9 cellular contexts compared by ENCODE assay signal in the genomic region with DNA sequence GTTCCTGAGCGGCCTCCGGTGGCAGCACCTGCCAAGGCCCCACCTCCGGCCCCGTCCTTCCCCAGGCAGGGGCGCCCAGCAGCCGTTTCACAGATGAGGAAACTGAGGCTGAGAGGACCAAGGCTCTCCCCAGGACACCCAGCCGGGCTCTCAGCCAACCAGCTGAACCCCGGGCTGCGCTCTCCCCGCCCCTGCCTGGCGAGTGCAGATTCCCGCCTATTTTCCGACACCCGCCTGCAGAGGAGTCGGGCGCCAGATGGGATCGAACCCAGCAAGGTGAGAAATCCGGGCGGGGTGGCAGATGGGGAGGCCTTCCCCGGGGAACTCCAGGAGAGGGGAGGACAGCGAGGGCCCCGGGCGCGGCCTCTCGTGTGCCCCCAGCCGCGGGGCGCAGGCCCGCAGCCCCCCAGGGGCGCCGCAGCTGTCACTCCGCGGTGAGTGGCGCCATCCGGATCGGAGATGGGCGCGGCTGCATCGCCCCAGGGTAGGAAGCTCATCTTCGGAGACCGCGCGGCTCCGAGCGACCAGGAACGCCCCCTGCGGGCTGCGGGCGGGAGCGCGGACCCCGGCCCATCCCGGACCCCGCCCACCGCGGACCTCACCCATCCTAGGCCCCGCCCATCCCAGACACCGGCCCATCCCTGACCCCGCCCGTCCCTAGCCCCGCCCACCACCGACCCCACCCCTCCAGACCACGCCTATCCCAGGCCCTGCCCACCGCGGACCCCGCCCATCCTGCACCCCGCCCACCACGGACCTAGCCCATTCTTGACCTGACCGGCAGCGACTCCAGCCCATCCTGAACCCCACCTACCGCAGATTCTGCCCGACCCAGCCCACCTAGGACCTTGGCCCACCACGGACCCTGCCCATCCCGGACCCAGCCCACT.
DNase-seq lines count a peak whose midpoint lies in the region; ATAC-seq and TF ChIP-seq lines count a peak whose summit lies in the region.
"Had no signal": no experiment of that assay in that cellular context is flagged by ENCODE, and none has a peak within 500 bp of the region (broad histone marks: within the 10 kb centered on the region; RNA-seq: fewer than 3 reads in every experiment).

No MANE protein-coding gene starts in this region.

- peaks cover 9% of the 10 kb centered on the region for H3K27me3 ChIP-seq in CD8-positive, alpha-beta T cell (ENCODE audit: insufficient read depth, low read length)
- peaks cover 18% of the 10 kb centered on the region for H3K27me3 ChIP-seq in H7 (ENCODE audit: control insufficient read depth, insufficient read depth, low read length)
- H3K27me3 ChIP-seq in SK-N-SH (ENCODE audit: insufficient read depth), result peaks cover 98% of the 10 kb centered on the region
- peaks cover 12 to 98% (median 24%) of the 10 kb centered on the region in 4 donors for H3K27me3 ChIP-seq in esophagus squamous epithelium
- no peaks in the 10 kb centered on the region for H3K27me3 ChIP-seq in Karpas-422 (ENCODE audit: low read length)

- H3K4me1 Mint-ChIP-seq in CD8-positive, alpha-beta T cell (ENCODE audit: low read depth), result no peaks in the 10 kb centered on the region

- TF ChIP-seq EP300 in SK-N-SH (IDR thresholded peaks at IDR 0.05; ENCODE audit: borderline replicate concordance in 1 of 2, low read depth in 1 of 2, low read length in 1 of 2), result no peak

- H3K27ac Mint-ChIP-seq in CD8-positive, alpha-beta T cell, result no peak overlapping the region

- H3K4me3 ChIP-seq in CD8-positive, alpha-beta T cell (ENCODE audit: low read depth, low read length), result no peak overlapping the region
- peak overlapping the region; percentile 39 for H3K4me3 ChIP-seq in H7 (ENCODE audit: insufficient read depth, low read depth, low read length)
- no peak overlapping the region for H3K4me3 ChIP-seq in SK-N-SH (ENCODE audit: low read depth in 2 of 2, low read length in 1 of 2)
- peak overlapping the region in 1 of 4 donors; percentile 43 for H3K4me3 ChIP-seq in esophagus squamous epithelium
- no peak overlapping the region for H3K4me3 ChIP-seq in Karpas-422 (ENCODE audit: low read length)
- H3K4me3 ChIP-seq: skin epidermis had no signal

- H4K20me1 ChIP-seq in SK-N-SH (ENCODE audit: insufficient read depth) (peaks cover 10% of the 10 kb centered on the region; the same call in 1 of the 2 replicates), Karpas-422 (ENCODE audit: insufficient read depth, low read depth, low read length) (peaks cover 6% of the 10 kb centered on the region; the same call in 1 of the 2 replicates)

- WGBS in SK-N-SH (ENCODE audit: low lambda C conversion rate), result 6% methylated on average over 35 of the region's 74 CpGs
- whole genome bisulfite sequencing in esophagus squamous epithelium, 2 donors, result 0 to 2% methylated on average over 2 to 11 of the region's 74 CpGs

- peaks cover 4% of the 10 kb centered on the region for H3K4me1 ChIP-seq in CD8-positive, alpha-beta T cell (ENCODE audit: insufficient read depth, low read length)
- H3K4me1 ChIP-seq in SK-N-SH (ENCODE audit: control insufficient read depth in 1 of 2, insufficient read depth in 2 of 2, low read depth in 1 of 2, low read length in 1 of 2) (no peaks in the 10 kb centered on the region), esophagus squamous epithelium (peaks cover 0 to 11% (median 4%) of the 10 kb centered on the region in 3 donors), Karpas-422 (ENCODE audit: low read length) (peaks cover 22% of the 10 kb centered on the region)

- DNase-seq in CD8-positive, alpha-beta T cell, result peak in 2 of 7 experiments; percentile 16 to 22
- peak; percentile 100 for DNase-seq in H7
- DNase-seq in SK-N-SH, result peak; percentile 98
- DNase-seq in glomerular visceral epithelial cell (ENCODE audit: extremely low spot score), result peak; percentile 15
- DNase-seq in stimulated activated CD8-positive, alpha-beta memory T cell treated with anti-CD3 and anti-CD28 coated beads, Interleukin-7, amount 100 ng/mL, for 48 hours (ENCODE audit: extremely low read depth in 1 of 2, low read depth in 1 of 2), result peak; percentile 11 to 20
- DNase-seq in esophagus squamous epithelium (lab: John Stamatoyannopoulos, UW), result no peak
- no peak for DNase-seq in Karpas-422

- H3K79me2 ChIP-seq in SK-N-SH (ENCODE audit: insufficient read depth) (no peaks in the 10 kb centered on the region), Karpas-422 (ENCODE audit: low read length) (no peaks in the 10 kb centered on the region)

- intact Hi-C loops in CD8-positive, alpha-beta T cell (cut with DNase I, micrococcal nuclease), result no loop called here
- intact Hi-C loops in esophagus squamous epithelium (cut with DNase I), result no loop called here

- H3K36me3 Mint-ChIP-seq in CD8-positive, alpha-beta T cell, result no peaks in the 10 kb centered on the region

- H3F3A ChIP-seq in SK-N-SH (replicated peaks; ENCODE audit: insufficient read depth), result peaks cover 8% of the 10 kb centered on the region

- no peaks in the 10 kb centered on the region for H3K9me3 Mint-ChIP-seq in CD8-positive, alpha-beta T cell

- no peak for TF ChIP-seq CTCF in CD8-positive, alpha-beta T cell (IDR thresholded peaks at IDR 0.05)
- peak; percentile 26; the same call in 1 of the 2 replicates for TF ChIP-seq CTCF in SK-N-SH (IDR thresholded peaks at IDR 0.05)
- no peak for TF ChIP-seq CTCF in esophagus squamous epithelium (IDR thresholded peaks at IDR 0.05)

- no peaks in the 10 kb centered on the region for H3K9me3 ChIP-seq in CD8-positive, alpha-beta T cell (ENCODE audit: low read length)
- no peaks in the 10 kb centered on the region for H3K9me3 ChIP-seq in SK-N-SH
- peaks cover 0 to 7% (median 0%) of the 10 kb centered on the region in 3 donors for H3K9me3 ChIP-seq in esophagus squamous epithelium
- no peaks in the 10 kb centered on the region for H3K9me3 ChIP-seq in Karpas-422 (ENCODE audit: low read length)

- H3K9me2 ChIP-seq in SK-N-SH (no peaks in the 10 kb centered on the region), Karpas-422 (replicated peaks; ENCODE audit: insufficient read depth, low read length) (no peaks in the 10 kb centered on the region)

- peaks cover 38% of the 10 kb centered on the region for H3K27me3 Mint-ChIP-seq in CD8-positive, alpha-beta T cell (ENCODE audit: low read depth)

- H2AFZ ChIP-seq in SK-N-SH (ENCODE audit: low read depth) (no peak overlapping the region), Karpas-422 (ENCODE audit: low read length) (no peak overlapping the region)

- H3K4me3 Mint-ChIP-seq in CD8-positive, alpha-beta T cell, result no peak overlapping the region

- CTCF ChIA-PET in CD8-positive, alpha-beta T cell (lab: Charles Lee), result no interaction called here
- CTCF ChIA-PET in SK-N-SH (lab: Yijun Ruan, JAX), result interaction anchor here (0.9 to 2.2 kb wide), 13 partner anchors 8 to 149 kb away, joined by 3 to 8 read pairs (median 4); no protein-coding TSS in a partner anchor

- H3K36me3 ChIP-seq in CD8-positive, alpha-beta T cell (ENCODE audit: insufficient read depth, low read length), result no peaks in the 10 kb centered on the region
- H3K36me3 ChIP-seq in H7 (replicated peaks; ENCODE audit: control insufficient read depth, insufficient read depth, low read length), result no peaks in the 10 kb centered on the region
- no peaks in the 10 kb centered on the region for H3K36me3 ChIP-seq in SK-N-SH (replicated peaks in 1 of 2; ENCODE audit: control insufficient read depth in 1 of 2, insufficient read depth in 2 of 2, low read length in 1 of 2)
- no peaks in the 10 kb centered on the region for H3K36me3 ChIP-seq in esophagus squamous epithelium
- no peaks in the 10 kb centered on the region for H3K36me3 ChIP-seq in Karpas-422 (ENCODE audit: insufficient read depth, low read length)

- peak; percentile 52 for ATAC-seq in CD8-positive, alpha-beta T cell
- no peak for ATAC-seq in GM18867 (IDR thresholded peaks at IDR 0.05; ENCODE audit: unreplicated experiment)

- no peak for TF ChIP-seq POLR2A in esophagus squamous epithelium (IDR thresholded peaks at IDR 0.05)

- no peak overlapping the region for H3K27ac ChIP-seq in CD8-positive, alpha-beta T cell (ENCODE audit: low read depth, low read length)
- H3K27ac ChIP-seq in SK-N-SH (ENCODE audit: low read depth in 2 of 2, low read length in 1 of 2), result no peak overlapping the region
- H3K27ac ChIP-seq in esophagus squamous epithelium, result no peak overlapping the region
- H3K27ac ChIP-seq in Karpas-422 (ENCODE audit: low read length), result no peak overlapping the region
- H3K27ac ChIP-seq: skin epidermis had no signal

- no peak for TF ChIP-seq RAD21 in SK-N-SH (IDR thresholded peaks at IDR 0.05; ENCODE audit: low read length)

- POLR2A ChIA-PET in CD8-positive, alpha-beta T cell (lab: Charles Lee), result no interaction called here
- POLR2A ChIA-PET in SK-N-SH (lab: Yijun Ruan, JAX), result no interaction called here

- H3K9ac ChIP-seq in SK-N-SH (no peak overlapping the region), Karpas-422 (ENCODE audit: low read length) (no peak overlapping the region)

- H3K4me2 ChIP-seq in SK-N-SH (no peak overlapping the region), Karpas-422 (ENCODE audit: low read depth, low read length, poor library complexity, severe bottlenecking) (no peak overlapping the region)

TF ChIP-seq in SK-N-SH, 30 proteins besides CTCF, POLR2A, EP300 and RAD21:
- TF ChIP-seq EZH2phosphoT487 (IDR thresholded peaks at IDR 0.05; ENCODE audit: borderline replicate concordance, low read depth) (0 out of 2 replicates have a peak, but pooled peaks have one; percentile 71), FOSL2 (IDR thresholded peaks at IDR 0.05; ENCODE audit: borderline replicate concordance, low read depth) (no peak), SMC3 (IDR thresholded peaks at IDR 0.05; ENCODE audit: low read depth, low read length) (0 out of 2 replicates have a peak, but pooled peaks have one; percentile 9)

Comparison
In these comparisons a context has a peak if more than half of its experiments do, and no peak if none do; other contexts are left out.
1. DNase-seq: peak in H7 (single experiment), SK-N-SH (single experiment), glomerular visceral epithelial cell (single experiment) and stimulated activated CD8-positive, alpha-beta memory T cell treated with anti-CD3 and anti-CD28 coated beads, Interleukin-7, amount 100 ng/mL, for 48 hours (2 of 2); none in esophagus squamous epithelium (single experiment) and Karpas-422 (single experiment).